19 cellular contexts compared by ENCODE assay signal in genomic region chr7:155971180-155971770, GRCh38.
DNase-seq lines count a peak whose midpoint lies in the region; ATAC-seq and TF ChIP-seq lines count a peak whose summit lies in the region.
"Had no signal": no experiment of that assay in that cellular context is flagged by ENCODE, and none has a peak within 500 bp of the region (broad histone marks: within the 10 kb centered on the region; RNA-seq: fewer than 3 reads in every experiment).

No MANE protein-coding gene starts in this region.

- no peak for ATAC-seq in left lobe of liver
- ATAC-seq: A549, PC-3 had no signal

- CTCF ChIA-PET in RWPE1 (lab: Yijun Ruan, JAX), result no interaction called here

- H3K4me3 ChIP-seq in right atrium auricular region (no peak overlapping the region), testis (no peak overlapping the region), tibial artery (no peak overlapping the region)
- H3K4me3 ChIP-seq: A549, SJCRH30 had no signal

- H3K4me1 ChIP-seq in right atrium auricular region (no peaks in the 10 kb centered on the region), testis (no peaks in the 10 kb centered on the region), tibial artery (no peaks in the 10 kb centered on the region)
- H3K4me1 ChIP-seq: A549, SJCRH30 had no signal

- WGBS in testis, 2 donors, result 79 to 86% methylated on average over 14 to 15 of the region's 15 CpGs

- no peak overlapping the region for H3K27ac ChIP-seq in right atrium auricular region
- peak overlapping the region; percentile 47 for H3K27ac ChIP-seq in RWPE1
- H3K27ac ChIP-seq in testis, result no peak overlapping the region
- H3K27ac ChIP-seq in tibial artery, result no peak overlapping the region
- H3K27ac ChIP-seq: A549, C4-2B, SJCRH30 had no signal

- H3K36me3 ChIP-seq in right atrium auricular region (no peaks in the 10 kb centered on the region), testis (ENCODE audit: low read depth, missing control alignments) (no peaks in the 10 kb centered on the region), tibial artery (no peaks in the 10 kb centered on the region)
- H3K36me3 ChIP-seq: SJCRH30 had no signal

- H3K9me3 ChIP-seq in right atrium auricular region, result no peaks in the 10 kb centered on the region
- no peaks in the 10 kb centered on the region for H3K9me3 ChIP-seq in testis
- no peaks in the 10 kb centered on the region for H3K9me3 ChIP-seq in tibial artery
- H3K9me3 ChIP-seq: A549, SJCRH30 had no signal

- POLR2A ChIA-PET in RWPE1 (lab: Yijun Ruan, JAX; ENCODE audit: low non-redundant PET), result no interaction called here

- intact Hi-C loops in cardiac septum (cut with DNase I), result no loop called here
- intact Hi-C loops in testis (cut with DNase I; ENCODE audit: low total_unique reads), result no loop called here
- intact Hi-C loops in tibial artery (cut with DNase I; ENCODE audit: low total_unique reads), result no loop called here

- TF ChIP-seq POLR2A in testis (IDR thresholded peaks at IDR 0.05), result no peak

- TF ChIP-seq CTCF in right atrium auricular region (IDR thresholded peaks at IDR 0.05), result no peak
- no peak for TF ChIP-seq CTCF in RWPE1 (conservative IDR thresholded peaks at IDR 0.05; ENCODE audit: low read depth)
- no peak for TF ChIP-seq CTCF in testis (IDR thresholded peaks at IDR 0.05)
- TF ChIP-seq CTCF in tibial artery (IDR thresholded peaks at IDR 0.05), result no peak

- H3K27me3 ChIP-seq in right atrium auricular region (no peaks in the 10 kb centered on the region), testis (no peaks in the 10 kb centered on the region), tibial artery (peaks cover 0 to 3% of the 10 kb centered on the region in 2 donors)

- DNase-seq in cardiac septum (ENCODE audit: low spot score) (peak; percentile 26), right atrium auricular region (ENCODE audit: low spot score) (no peak), RWPE1 (ENCODE audit: low spot score) (no peak), left lobe of liver (ENCODE audit: low spot score) (peak; percentile 10), testis (no peak), NCI-H2171 (lab: John Stamatoyannopoulos, UW) (no peak), tibial artery (no peak)
- DNase-seq: DMS79 treated with DMSO at 0.1 percent for 48 hours, HFFc6, KG1, NCI-H1048, NCI-H1436 treated with DMSO at 0.1 percent for 48 hours, NCI-H2029 treated with DMSO at 0.1 percent for 48 hours, NCI-H446 treated with DMSO at 0.1 percent for 48 hours, PC-3, RPMI8226, SJCRH30 had no signal

Comparison
In these comparisons a context has a peak if more than half of its experiments do, and no peak if none do; other contexts are left out.
1. DNase-seq: peak in cardiac septum (single experiment) and left lobe of liver (single experiment); none in right atrium auricular region (single experiment), RWPE1 (single experiment), testis (single experiment), NCI-H2171 (single experiment) and tibial artery (0 of 2).